Comparison of ENCODE assay signal across 1 cellular context in genomic region chr11:118214210-118214914, GRCh38.
TF ChIP-seq lines count a peak whose summit lies in the region.

No MANE protein-coding gene starts in this region.

TF ChIP-seq in K562, 482 proteins besides CTCF, POLR2A, EP300 and RAD21 (continued from another document):
- no peak for TF ChIP-seq ZBTB11 (CRISPR knock-in tag; IDR thresholded peaks at IDR 0.05)
TF ChIP-seq in K562: peak in this region for 3.
